In the genomic region with DNA sequence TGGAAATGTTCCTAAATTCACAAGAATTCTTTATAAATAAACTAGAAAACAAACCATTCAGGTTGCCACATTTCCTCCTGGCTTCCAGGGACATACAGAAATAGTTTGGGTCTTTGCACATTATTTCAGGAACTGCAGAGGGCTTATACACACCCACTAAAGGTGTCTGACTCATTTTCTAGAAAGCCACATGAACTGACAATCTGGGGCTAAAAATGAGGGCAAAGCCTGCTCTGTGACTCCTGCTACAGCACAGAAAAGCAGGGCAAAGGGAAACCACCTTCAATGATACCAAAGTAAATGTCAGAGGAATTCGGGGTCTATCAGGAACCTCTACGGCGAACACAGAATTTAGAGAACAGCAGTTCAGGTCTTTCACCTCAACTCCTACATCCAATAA, we compare ENCODE assay signal across 3 cellular contexts.
TF ChIP-seq lines count a peak whose summit lies in the region.

No MANE protein-coding gene starts in this region.

TF ChIP-seq in IMR-90, 13 proteins besides CTCF, POLR2A, EP300 and RAD21:
- TF ChIP-seq BHLHE40 (IDR thresholded peaks at IDR 0.05; ENCODE audit: low read depth, low read length) (no peak), CHD1 (IDR thresholded peaks at IDR 0.05; ENCODE audit: low read depth, low read length) (no peak), RFX5 (IDR thresholded peaks at IDR 0.05; ENCODE audit: low read depth, low read length) (no peak), FOS (IDR thresholded peaks at IDR 0.05; ENCODE audit: low read depth, low read length) (no peak), RCOR1 (IDR thresholded peaks at IDR 0.05; ENCODE audit: insufficient replicate concordance, low read length) (no peak), NFE2L2 (IDR thresholded peaks at IDR 0.05; ENCODE audit: low read depth, low read length) (no peak), SMC3 (IDR thresholded peaks at IDR 0.05; ENCODE audit: low read depth, low read length) (no peak), MXI1 (IDR thresholded peaks at IDR 0.05; ENCODE audit: borderline replicate concordance, low read depth, low read length) (no peak)
- TF ChIP-seq, protein P1, sequence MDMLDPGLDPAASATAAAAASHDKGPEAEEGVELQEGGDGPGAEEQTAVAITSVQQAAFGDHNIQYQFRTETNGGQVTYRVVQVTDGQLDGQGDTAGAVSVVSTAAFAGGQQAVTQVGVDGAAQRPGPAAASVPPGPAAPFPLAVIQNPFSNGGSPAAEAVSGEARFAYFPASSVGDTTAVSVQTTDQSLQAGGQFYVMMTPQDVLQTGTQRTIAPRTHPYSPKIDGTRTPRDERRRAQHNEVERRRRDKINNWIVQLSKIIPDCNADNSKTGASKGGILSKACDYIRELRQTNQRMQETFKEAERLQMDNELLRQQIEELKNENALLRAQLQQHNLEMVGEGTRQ (IDR thresholded peaks at IDR 0.05; ENCODE audit: low read depth, low read length), result no peak

TF ChIP-seq in GM23338, 12 proteins besides CTCF, POLR2A, EP300 and RAD21 (continues in another document):
- no peak for TF ChIP-seq EZH2 (IDR thresholded peaks at IDR 0.05; ENCODE audit: low read depth, unreplicated experiment)
- no peak for TF ChIP-seq POLR2AphosphoS5 (IDR thresholded peaks at IDR 0.05; ENCODE audit: low read depth)
- no peak for TF ChIP-seq JUNB (IDR thresholded peaks at IDR 0.05; ENCODE audit: unreplicated experiment)
- TF ChIP-seq ZNF114 (CRISPR knock-in tag; IDR thresholded peaks at IDR 0.05), result no peak
- TF ChIP-seq, protein P2, sequence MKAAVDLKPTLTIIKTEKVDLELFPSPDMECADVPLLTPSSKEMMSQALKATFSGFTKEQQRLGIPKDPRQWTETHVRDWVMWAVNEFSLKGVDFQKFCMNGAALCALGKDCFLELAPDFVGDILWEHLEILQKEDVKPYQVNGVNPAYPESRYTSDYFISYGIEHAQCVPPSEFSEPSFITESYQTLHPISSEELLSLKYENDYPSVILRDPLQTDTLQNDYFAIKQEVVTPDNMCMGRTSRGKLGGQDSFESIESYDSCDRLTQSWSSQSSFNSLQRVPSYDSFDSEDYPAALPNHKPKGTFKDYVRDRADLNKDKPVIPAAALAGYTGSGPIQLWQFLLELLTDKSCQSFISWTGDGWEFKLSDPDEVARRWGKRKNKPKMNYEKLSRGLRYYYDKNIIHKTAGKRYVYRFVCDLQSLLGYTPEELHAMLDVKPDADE (IDR thresholded peaks at IDR 0.05), result no peak
- TF ChIP-seq NANOG (IDR thresholded peaks at IDR 0.05; ENCODE audit: borderline replicate concordance), result no peak
- no peak for TF ChIP-seq EZH2phosphoT487 (IDR thresholded peaks at IDR 0.05; ENCODE audit: unreplicated experiment)
- TF ChIP-seq, protein P3, sequence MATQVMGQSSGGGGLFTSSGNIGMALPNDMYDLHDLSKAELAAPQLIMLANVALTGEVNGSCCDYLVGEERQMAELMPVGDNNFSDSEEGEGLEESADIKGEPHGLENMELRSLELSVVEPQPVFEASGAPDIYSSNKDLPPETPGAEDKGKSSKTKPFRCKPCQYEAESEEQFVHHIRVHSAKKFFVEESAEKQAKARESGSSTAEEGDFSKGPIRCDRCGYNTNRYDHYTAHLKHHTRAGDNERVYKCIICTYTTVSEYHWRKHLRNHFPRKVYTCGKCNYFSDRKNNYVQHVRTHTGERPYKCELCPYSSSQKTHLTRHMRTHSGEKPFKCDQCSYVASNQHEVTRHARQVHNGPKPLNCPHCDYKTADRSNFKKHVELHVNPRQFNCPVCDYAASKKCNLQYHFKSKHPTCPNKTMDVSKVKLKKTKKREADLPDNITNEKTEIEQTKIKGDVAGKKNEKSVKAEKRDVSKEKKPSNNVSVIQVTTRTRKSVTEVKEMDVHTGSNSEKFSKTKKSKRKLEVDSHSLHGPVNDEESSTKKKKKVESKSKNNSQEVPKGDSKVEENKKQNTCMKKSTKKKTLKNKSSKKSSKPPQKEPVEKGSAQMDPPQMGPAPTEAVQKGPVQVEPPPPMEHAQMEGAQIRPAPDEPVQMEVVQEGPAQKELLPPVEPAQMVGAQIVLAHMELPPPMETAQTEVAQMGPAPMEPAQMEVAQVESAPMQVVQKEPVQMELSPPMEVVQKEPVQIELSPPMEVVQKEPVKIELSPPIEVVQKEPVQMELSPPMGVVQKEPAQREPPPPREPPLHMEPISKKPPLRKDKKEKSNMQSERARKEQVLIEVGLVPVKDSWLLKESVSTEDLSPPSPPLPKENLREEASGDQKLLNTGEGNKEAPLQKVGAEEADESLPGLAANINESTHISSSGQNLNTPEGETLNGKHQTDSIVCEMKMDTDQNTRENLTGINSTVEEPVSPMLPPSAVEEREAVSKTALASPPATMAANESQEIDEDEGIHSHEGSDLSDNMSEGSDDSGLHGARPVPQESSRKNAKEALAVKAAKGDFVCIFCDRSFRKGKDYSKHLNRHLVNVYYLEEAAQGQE (IDR thresholded peaks at IDR 0.05; ENCODE audit: unreplicated experiment), result no peak
- TF ChIP-seq CREB1 (CRISPR knock-in tag; IDR thresholded peaks at IDR 0.05; ENCODE audit: low read depth), result no peak

TF ChIP-seq in HepG2, 621 proteins besides CTCF, POLR2A, EP300 and RAD21:
- TF ChIP-seq RFX5 (IDR thresholded peaks at IDR 0.05; ENCODE audit: low read depth, low read length), result no peak
- no peak for TF ChIP-seq RARA (CRISPR knock-in tag; IDR thresholded peaks at IDR 0.05)
- TF ChIP-seq ZSCAN25 (CRISPR knock-in tag; IDR thresholded peaks at IDR 0.05), result no peak
- TF ChIP-seq PHF21A (CRISPR knock-in tag; IDR thresholded peaks at IDR 0.05), result no peak
- TF ChIP-seq SCMH1 (CRISPR knock-in tag; IDR thresholded peaks at IDR 0.05; ENCODE audit: borderline replicate concordance), result no peak
- no peak for TF ChIP-seq JUND (CRISPR knock-in tag; IDR thresholded peaks at IDR 0.05)
- TF ChIP-seq ZNF724P (CRISPR knock-in tag; IDR thresholded peaks at IDR 0.05; ENCODE audit: borderline replicate concordance), result no peak
- no peak for TF ChIP-seq HNRNPUL1 (IDR thresholded peaks at IDR 0.05; ENCODE audit: low read depth, low read length)
- TF ChIP-seq, protein P4, sequence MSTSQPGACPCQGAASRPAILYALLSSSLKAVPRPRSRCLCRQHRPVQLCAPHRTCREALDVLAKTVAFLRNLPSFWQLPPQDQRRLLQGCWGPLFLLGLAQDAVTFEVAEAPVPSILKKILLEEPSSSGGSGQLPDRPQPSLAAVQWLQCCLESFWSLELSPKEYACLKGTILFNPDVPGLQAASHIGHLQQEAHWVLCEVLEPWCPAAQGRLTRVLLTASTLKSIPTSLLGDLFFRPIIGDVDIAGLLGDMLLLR (CRISPR knock-in tag; IDR thresholded peaks at IDR 0.05), result no peak
- no peak for TF ChIP-seq ZNF296 (CRISPR knock-in tag; conservative IDR thresholded peaks at IDR 0.05)
- no peak for TF ChIP-seq SRSF9 (IDR thresholded peaks at IDR 0.05; ENCODE audit: borderline replicate concordance, insufficient read depth, low read depth, low read length, poor library complexity, severe bottlenecking)
- no peak for TF ChIP-seq HNRNPK (IDR thresholded peaks at IDR 0.05; ENCODE audit: low read depth, low read length, poor library complexity, severe bottlenecking)
- TF ChIP-seq, protein P5, sequence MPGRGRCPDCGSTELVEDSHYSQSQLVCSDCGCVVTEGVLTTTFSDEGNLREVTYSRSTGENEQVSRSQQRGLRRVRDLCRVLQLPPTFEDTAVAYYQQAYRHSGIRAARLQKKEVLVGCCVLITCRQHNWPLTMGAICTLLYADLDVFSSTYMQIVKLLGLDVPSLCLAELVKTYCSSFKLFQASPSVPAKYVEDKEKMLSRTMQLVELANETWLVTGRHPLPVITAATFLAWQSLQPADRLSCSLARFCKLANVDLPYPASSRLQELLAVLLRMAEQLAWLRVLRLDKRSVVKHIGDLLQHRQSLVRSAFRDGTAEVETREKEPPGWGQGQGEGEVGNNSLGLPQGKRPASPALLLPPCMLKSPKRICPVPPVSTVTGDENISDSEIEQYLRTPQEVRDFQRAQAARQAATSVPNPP (CRISPR knock-in tag; IDR thresholded peaks at IDR 0.05), result no peak
- no peak for TF ChIP-seq NFKBIZ (CRISPR knock-in tag; IDR thresholded peaks at IDR 0.05)
- no peak for TF ChIP-seq THAP11 (CRISPR knock-in tag; IDR thresholded peaks at IDR 0.05)
- no peak for TF ChIP-seq SRSF4 (IDR thresholded peaks at IDR 0.05; ENCODE audit: low read depth, low read length, poor library complexity, severe bottlenecking)
- TF ChIP-seq JUN (CRISPR knock-in tag; IDR thresholded peaks at IDR 0.05), result no peak
